In genomic region chr13:75470676-75471075, GRCh38 we compare ENCODE assay signal across 22 cellular contexts.
"Had no signal": no experiment of that assay in that cellular context is flagged by ENCODE, and none has a peak within 500 bp of the region (broad histone marks: within the 10 kb centered on the region; RNA-seq: fewer than 3 reads in every experiment).

No MANE protein-coding gene starts in this region.

- H3K27ac ChIP-seq: coronary artery, dorsolateral prefrontal cortex, esophagus muscularis mucosa, foreskin keratinocyte, hepatocyte, lower lobe of right lung had no signal

- H3K36me3 ChIP-seq: esophagus muscularis mucosa, lower lobe of right lung had no signal

- H3K27me3 ChIP-seq: dorsolateral prefrontal cortex, esophagus muscularis mucosa, foreskin keratinocyte, hepatocyte had no signal

- ATAC-seq: foreskin keratinocyte, left colon, left lobe of liver, left ventricle myocardium superior, lower lobe of right lung, mucosa of descending colon had no signal

- H3K4me3 ChIP-seq: coronary artery, dorsolateral prefrontal cortex, esophagus muscularis mucosa, hepatocyte, lower lobe of right lung, mucosa of descending colon had no signal

- H3K9me3 ChIP-seq: esophagus muscularis mucosa, lower lobe of right lung, mucosa of descending colon had no signal

- H3K4me1 ChIP-seq: lower lobe of right lung had no signal

- DNase-seq: cerebellar nuclear complex; dermis blood vessel endothelial cell; dorsolateral prefrontal cortex; effector CD4-positive, alpha-beta T cell; effector memory CD4-positive, alpha-beta T cell; foreskin keratinocyte; glutamatergic neuron; head of caudate nucleus; hypothalamus; immature natural killer cell; islet precursor cell; kidney; kidney glomerular epithelial cell; left colon; left ventricle myocardium superior; lower lobe of right lung; mesenchymal stem cell; mucosa of descending colon had no signal
